In genomic region chr4:159105761-159106243, GRCh38 we compare ENCODE assay signal across 8 cellular contexts. TPM values are rescaled to one million over a fixed set of nuclear protein-coding genes. Genes with fewer than 3 reads are reported as not detected.
DNase-seq lines count a peak whose midpoint lies in the region; ATAC-seq and TF ChIP-seq lines count a peak whose summit lies in the region.

No MANE protein-coding gene starts in this region.

- H3K27me3 ChIP-seq in IMR-90 (ENCODE audit: control insufficient read depth, insufficient read depth, low read length) (peaks cover 9% of the 10 kb centered on the region), right lobe of liver (no peaks in the 10 kb centered on the region), tibial nerve (no peaks in the 10 kb centered on the region)

- no peak for TF ChIP-seq RAD21 in IMR-90 (IDR thresholded peaks at IDR 0.05; ENCODE audit: low read length)

- no peak overlapping the region for H4K5ac ChIP-seq in IMR-90 (ENCODE audit: low read depth, low read length)

- dilution Hi-C loops in IMR-90 (cut with HindIII; ENCODE audit: low sequenced_read_pairs, unreplicated experiment), result no loop called here

- H3K9me3 ChIP-seq in IMR-90 (ENCODE audit: control insufficient read depth, insufficient read depth, low read length), result no peaks in the 10 kb centered on the region
- H3K9me3 ChIP-seq in right lobe of liver, result no peaks in the 10 kb centered on the region
- no peaks in the 10 kb centered on the region for H3K9me3 ChIP-seq in tibial nerve

- intact Hi-C loops in IMR-90 (cut with micrococcal nuclease), result loop anchor here (2.0 to 10.0 kb wide), 5 partner anchors 36 to 371 kb away; no protein-coding TSS in a partner anchor
- intact Hi-C loops in right lobe of liver (cut with DNase I), result no loop called here

- POLR2A ChIA-PET in IMR-90 (lab: Charles Lee; ENCODE audit: unreplicated experiment), result no interaction called here

- H2AK9ac ChIP-seq in IMR-90 (replicated peaks; ENCODE audit: low read depth, low read length, poor library complexity), result no peak overlapping the region

- H3K18ac ChIP-seq in IMR-90 (ENCODE audit: low read depth, low read length), result no peak overlapping the region

- no peak overlapping the region for H2BK15ac ChIP-seq in IMR-90 (ENCODE audit: low read depth, low read length)

- H2BK20ac ChIP-seq in IMR-90 (ENCODE audit: low read depth, low read length), result no peak overlapping the region

- H4K91ac ChIP-seq in IMR-90 (ENCODE audit: insufficient read depth, low read depth, low read length), result no peak overlapping the region

- BruUV-seq in IMR-90 (replicated peaks; lab: Mats Ljungman, UMichigan), result TSS peak; percentile 32

- peaks cover 19 to 44% of the 10 kb centered on the region in 2 experiments for H3K79me1 ChIP-seq in IMR-90 (ENCODE audit: low read depth in 1 of 2, low read length in 2 of 2)

- no peak overlapping the region for H2BK5ac ChIP-seq in IMR-90 (ENCODE audit: low read depth, low read length, poor library complexity, severe bottlenecking)

- peak; percentile 8 for DNase-seq in ELF-1 (ENCODE audit: low read depth, low spot score)
- peak; percentile 85 for DNase-seq in IMR-90
- DNase-seq in astrocyte of the hippocampus (ENCODE audit: low read depth, low spot score), result peak; percentile 76
- no peak for DNase-seq in right lobe of liver
- peak in 1 of 2 donors; percentile 13 for DNase-seq in tibial nerve (ENCODE audit: low spot score in 2 of 2)
- DNase-seq in G401 (ENCODE audit: low spot score), result no peak

- no peak overlapping the region for H4K8ac ChIP-seq in IMR-90 (ENCODE audit: low read depth in 2 of 2, low read length in 2 of 2)

- H3K27ac ChIP-seq in IMR-90 (ENCODE audit: insufficient read depth, low read length) (no peak overlapping the region), right lobe of liver (peak overlapping the region; percentile 56 to 94 (median 94)), tibial nerve (peak overlapping the region in 3 of 4 donors; percentile 30 to 98 (median 65))

- H3K14ac ChIP-seq in IMR-90 (replicated peaks; ENCODE audit: low read depth, low read length), result 0 out of 2 replicates have a peak overlapping the region, but pooled peaks have one; percentile 1

- H3K4me3 ChIP-seq in IMR-90 (ENCODE audit: insufficient read depth, low read depth, low read length) (peak overlapping the region; percentile 88; the same call in 1 of the 2 replicates), right lobe of liver (peak overlapping the region in 2 of 3 donors; percentile 89 to 91), tibial nerve (peak overlapping the region in 3 of 4 donors; percentile 98 to 100 (median 99))

- CTCF ChIA-PET in IMR-90 (lab: Yijun Ruan, JAX), result no interaction called here

- no peak overlapping the region for H2AFZ ChIP-seq in IMR-90 (replicated peaks; ENCODE audit: low read length, poor library complexity)

- no peak overlapping the region for H2BK120ac ChIP-seq in IMR-90 (ENCODE audit: low read depth, low read length)

- peaks cover 31% of the 10 kb centered on the region for H4K20me1 ChIP-seq in IMR-90 (ENCODE audit: insufficient read depth, low read length)

- no peak for TF ChIP-seq EP300 in tibial nerve (IDR thresholded peaks at IDR 0.05)

- WGBS in IMR-90 (ENCODE audit: extremely low coverage in 2 of 2, insufficient read length in 1 of 2), 2 experiments, result 20% methylated on average over 1 of the region's 4 CpGs; no CpG with 5 or more reads in 1 of the 2 experiments
- WGBS in right lobe of liver (ENCODE audit: insufficient coverage, low coverage, low lambda C conversion rate, missing lambda C conversion rate), result 15% methylated on average over 4 of the region's 4 CpGs
- 13 to 20% methylated on average over 4 of the region's 4 CpGs for WGBS in tibial nerve, 2 donors

- TF ChIP-seq POLR2A in IMR-90 (IDR thresholded peaks at IDR 0.05; ENCODE audit: low read depth, low read length) (no peak), right lobe of liver (IDR thresholded peaks at IDR 0.05) (no peak), tibial nerve (IDR thresholded peaks at IDR 0.05) (no peak)

- H3K23ac ChIP-seq in IMR-90 (ENCODE audit: low read depth, low read length), result no peak overlapping the region

- no peak overlapping the region for H2AK5ac ChIP-seq in IMR-90 (ENCODE audit: low read depth, low read length)

- H3K9me1 ChIP-seq in IMR-90 (ENCODE audit: insufficient read depth, low read length), result 0 out of 2 replicates have a peak, but pooled peaks cover 3% of the 10 kb centered on the region

- ATAC-seq in IMR-90 (ENCODE audit: low read depth), result no peak
- peak in 1 of 4 donors; percentile 4 for ATAC-seq in right lobe of liver
- ATAC-seq in HG03439 (IDR thresholded peaks at IDR 0.05; ENCODE audit: unreplicated experiment), result no peak
- ATAC-seq in HG02798 (IDR thresholded peaks at IDR 0.05; ENCODE audit: poor library complexity, unreplicated experiment), result no peak

- H3K9ac ChIP-seq in IMR-90 (ENCODE audit: low read depth, low read length), result no peak overlapping the region

- no peak overlapping the region for H3K56ac ChIP-seq in IMR-90 (ENCODE audit: extremely low read depth, insufficient read depth, low read length)

- H3K36me3 ChIP-seq in IMR-90 (ENCODE audit: control insufficient read depth, insufficient read depth, low read length) (no peaks in the 10 kb centered on the region), right lobe of liver (no peaks in the 10 kb centered on the region), tibial nerve (no peaks in the 10 kb centered on the region)

- H3K4ac ChIP-seq in IMR-90 (ENCODE audit: low read depth, low read length), result no peak overlapping the region

- H3K4me2 ChIP-seq in IMR-90 (ENCODE audit: low read depth, low read length), result peak overlapping the region; percentile 98

- in situ Hi-C loops in IMR-90 (cut with MboI; ENCODE audit: low sequenced_read_pairs), result no loop called here
- in situ Hi-C loops in G401 (cut with HindIII; ENCODE audit: low sequenced_read_pairs), result no loop called here

- H3K4me1 ChIP-seq in IMR-90 (ENCODE audit: control insufficient read depth, insufficient read depth, low read length) (peaks cover 2% of the 10 kb centered on the region), right lobe of liver (peaks cover 0 to 21% (median 9%) of the 10 kb centered on the region in 4 donors), tibial nerve (peaks cover 0 to 62% (median 17%) of the 10 kb centered on the region in 4 donors)

- TF ChIP-seq CTCF in IMR-90 (conservative IDR thresholded peaks at IDR 0.05; ENCODE audit: low read depth, low read length) (no peak), right lobe of liver (IDR thresholded peaks at IDR 0.05) (no peak), tibial nerve (IDR thresholded peaks at IDR 0.05) (no peak)

TF ChIP-seq in IMR-90, 13 proteins besides CTCF, POLR2A, EP300 and RAD21:
- no peak for TF ChIP-seq RCOR1 (IDR thresholded peaks at IDR 0.05; ENCODE audit: insufficient replicate concordance, low read length)
- TF ChIP-seq CEBPB (IDR thresholded peaks at IDR 0.05; ENCODE audit: low read depth, low read length), result no peak
- no peak for TF ChIP-seq USF2 (IDR thresholded peaks at IDR 0.05; ENCODE audit: low read depth, low read length)
- TF ChIP-seq SMC3 (IDR thresholded peaks at IDR 0.05; ENCODE audit: low read depth, low read length), result no peak
- TF ChIP-seq FOS (IDR thresholded peaks at IDR 0.05; ENCODE audit: low read depth, low read length), result no peak
- TF ChIP-seq MXI1 (IDR thresholded peaks at IDR 0.05; ENCODE audit: borderline replicate concordance, low read depth, low read length), result no peak
- TF ChIP-seq MAZ (IDR thresholded peaks at IDR 0.05; ENCODE audit: borderline replicate concordance, low read depth, low read length), result no peak
- no peak for TF ChIP-seq BHLHE40 (IDR thresholded peaks at IDR 0.05; ENCODE audit: low read depth, low read length)
- TF ChIP-seq ELK1 (IDR thresholded peaks at IDR 0.05; ENCODE audit: borderline replicate concordance, low read depth, low read length), result no peak

RNA-seq across cellular contexts. Expression of gene RAPGEF2, which starts 2.9 kb away (rescaled TPM):
- total RNA-seq in IMR-90 (2012; rRNA removed) (109 and 126 TPM in 2 replicates), right lobe of liver (10 to 100 TPM; 22.1 to 32.1 (median 27.2) TPM), tibial nerve (10 to 100 TPM; 61.0 to 81.5 (median 69.5) TPM)
- 25.6 and 27.6 TPM in 2 replicates for polyA plus RNA-seq in IMR-90 (2012; rRNA removed)
- polyA plus RNA-seq in IMR-90 (2012; cell fraction: cytosol; rRNA removed), result 7.5 and 8.0 TPM in 2 replicates
- polyA plus RNA-seq in IMR-90 (2012; cell fraction: nucleus; rRNA removed; ENCODE audit: low replicate concordance), result 19.5 and 127 TPM in 2 replicates
- 13.3 and 21.4 TPM in 2 replicates for total RNA-seq in G401 (2014; rRNA removed; shearing (Covaris generic))

Comparison
In these comparisons a context has a peak if more than half of its experiments do, and no peak if none do; other contexts are left out.
1. DNase-seq: peak in ELF-1 (single experiment), IMR-90 (single experiment) and astrocyte of the hippocampus (single experiment); none in right lobe of liver (0 of 3) and G401 (single experiment).
2. Peak in every context shown above with its lines, with median percentiles within 50 percentile points of each other: H3K4me3 ChIP-seq.